38 cellular contexts compared by ENCODE assay signal in the genomic region with DNA sequence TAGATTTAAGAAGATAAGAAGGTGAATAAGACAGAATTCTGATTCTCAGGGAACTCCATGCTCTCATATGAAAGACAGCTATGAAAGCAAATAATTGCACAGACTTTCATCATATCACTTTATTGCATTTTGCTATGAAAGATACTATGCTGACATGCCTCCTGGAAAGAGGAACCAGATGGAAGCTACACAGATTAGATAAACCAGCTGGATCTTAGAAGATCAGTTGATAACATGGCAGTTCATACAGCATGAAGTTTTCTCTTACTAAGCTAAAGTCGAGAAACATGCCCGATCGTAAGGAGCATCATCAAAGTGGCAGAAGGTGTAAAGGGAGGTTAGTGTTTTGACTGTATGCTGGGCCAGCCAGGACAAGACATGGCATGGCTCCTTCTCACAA.
"Had no signal": no experiment of that assay in that cellular context is flagged by ENCODE, and none has a peak within 500 bp of the region (broad histone marks: within the 10 kb centered on the region; RNA-seq: fewer than 3 reads in every experiment).

No MANE protein-coding gene starts in this region.

- DNase-seq: activated B cell treated with CpG ODN at 0.5 μM for 24 hours; activated CD4-positive, alpha-beta memory T cell treated with anti-CD3 and anti-CD28 coated beads for 36 hours; activated CD4-positive, alpha-beta T cell treated with anti-CD3 and anti-CD28 coated beads for 4 hours; activated CD4-positive, alpha-beta T cell treated with anti-CD3 and anti-CD28 coated beads, Interleukin-2, amount 10 ng/mL, durations not matched to agents 24 days and 14 days; activated CD4-positive, alpha-beta T cell treated with anti-CD3 and anti-CD28 coated beads, Interleukin-2, amount 50 U/mL, for 1 hour; activated CD4-positive, alpha-beta T cell treated with anti-CD3 and anti-CD28 coated beads, Interleukin-2, amount 50 U/mL, for 4 hours; activated CD4-positive, CD25-positive, alpha-beta regulatory T cell treated with anti-CD3 and anti-CD28 coated beads, Interleukin-2, amount 50 U/mL, for 72 hours; activated CD8-positive, alpha-beta memory T cell treated with anti-CD3 and anti-CD28 coated beads, Interleukin-2, amount 50 U/mL, for 4 hours; activated CD8-positive, alpha-beta T cell treated with anti-CD3 and anti-CD28 coated beads for 36 hours; activated effector memory CD4-positive, alpha-beta T cell treated with anti-CD3 and anti-CD28 coated beads, Interleukin-2, amount 50 U/mL, for 16 hours; activated gamma-delta T cell treated with Interleukin-2 at 50 U/mL for 16 hours; activated naive CD4-positive, alpha-beta T cell; activated naive CD4-positive, alpha-beta T cell treated with anti-CD3 and anti-CD28 coated beads for 36 hours; activated naive CD4-positive, alpha-beta T cell treated with anti-CD3 and anti-CD28 coated beads, Interleukin-2, amount 50 U/mL, for 16 hours; activated naive CD8-positive, alpha-beta T cell treated with anti-CD3 and anti-CD28 coated beads for 36 hours; activated T-cell treated with anti-CD3 and anti-CD28 coated beads for 4 hours; activated T-cell treated with anti-CD3 and anti-CD28 coated beads, Interleukin-2, amount 50 U/mL, for 1 hour; activated T-cell treated with anti-CD3 and anti-CD28 coated beads, Interleukin-2, amount 50 U/mL, for 4 hours; activated T-cell treated with anti-CD3 and anti-CD28 coated beads, Interleukin-2, amount 50 U/mL, for 72 hours; amniotic stem cell; aorta; body of pancreas; caudate nucleus; cerebellar nuclear complex; T-helper 2 cell; T-helper 9 cell had no signal

- H3K27me3 ChIP-seq: adrenal gland, body of pancreas, cardiac muscle cell had no signal

- ATAC-seq: activated CD8-positive, alpha-beta T cell treated with anti-CD3 and anti-CD28 coated beads for 36 hours; activated naive CD4-positive, alpha-beta T cell treated with anti-CD3 and anti-CD28 coated beads, Interleukin-2, amount 50 U/mL, for 72 hours; activated T-cell treated with anti-CD3 and anti-CD28 coated beads, Interleukin-2, amount 50 U/mL, for 4 hours; activated T-cell treated with anti-CD3 and anti-CD28 coated beads, Interleukin-2, amount 50 U/mL, for 72 hours; activated T-helper 17 cell treated with anti-CD3 and anti-CD28 coated beads, Interleukin-2, amount 50 U/mL, for 72 hours; body of pancreas had no signal

- H3K36me3 ChIP-seq: adrenal gland, cardiac muscle cell had no signal

- H3K4me1 Mint-ChIP-seq: activated B cell treated with CpG ODN at 0.5 μM for 24 hours; activated CD4-positive, alpha-beta T cell treated with anti-CD3 and anti-CD28 coated beads, Interleukin-2, amount 10 ng/mL, durations not matched to agents 24 days and 14 days; activated naive CD8-positive, alpha-beta T cell treated with anti-CD3 and anti-CD28 coated beads for 36 hours; activated T-helper 17 cell treated with anti-CD3 and anti-CD28 coated beads, Interleukin-2, amount 50 U/mL, for 72 hours; central memory CD8-positive, alpha-beta T cell had no signal

- H3K27me3 Mint-ChIP-seq: activated B cell treated with CpG ODN at 0.5 μM for 24 hours; activated CD4-positive, alpha-beta memory T cell treated with anti-CD3 and anti-CD28 coated beads for 36 hours; activated CD4-positive, alpha-beta T cell treated with anti-CD3 and anti-CD28 coated beads, Interleukin-2, amount 10 ng/mL, durations not matched to agents 24 days and 14 days; activated CD8-positive, alpha-beta T cell treated with anti-CD3 and anti-CD28 coated beads for 36 hours; activated naive CD8-positive, alpha-beta T cell treated with anti-CD3 and anti-CD28 coated beads for 36 hours; central memory CD8-positive, alpha-beta T cell had no signal

- FAIRE-seq: astrocyte, bronchial epithelial cell, TTC549 had no signal

- H3K27ac ChIP-seq: adrenal gland, body of pancreas, cardiac muscle cell, VCaP had no signal

- H3K4me1 ChIP-seq: adrenal gland, body of pancreas had no signal

- H3K36me3 Mint-ChIP-seq: activated CD4-positive, alpha-beta memory T cell treated with anti-CD3 and anti-CD28 coated beads for 36 hours; activated naive CD8-positive, alpha-beta T cell treated with anti-CD3 and anti-CD28 coated beads for 36 hours had no signal

- H3K4me3 Mint-ChIP-seq: activated B cell treated with CpG ODN at 0.5 μM for 24 hours; activated CD4-positive, alpha-beta memory T cell treated with anti-CD3 and anti-CD28 coated beads for 36 hours; activated CD4-positive, alpha-beta T cell treated with anti-CD3 and anti-CD28 coated beads, Interleukin-2, amount 10 ng/mL, durations not matched to agents 24 days and 14 days; activated CD8-positive, alpha-beta T cell treated with anti-CD3 and anti-CD28 coated beads for 36 hours; activated naive CD4-positive, alpha-beta T cell treated with anti-CD3 and anti-CD28 coated beads for 36 hours; activated naive CD8-positive, alpha-beta T cell treated with anti-CD3 and anti-CD28 coated beads for 36 hours; activated T-cell treated with anti-CD3 and anti-CD28 coated beads, Interleukin-2, amount 50 U/mL, for 4 hours; activated T-cell treated with anti-CD3 and anti-CD28 coated beads, Interleukin-2, amount 50 U/mL, for 72 hours; activated T-helper 1 cell treated with anti-CD3 and anti-CD28 coated beads, Interleukin-12 subunit alpha, Interleukin-12 subunit beta, Interleukin-2, Interleukin-4 antibody, amounts not matched to agents 30 ng/mL and 10 ng/mL and 1 ng/mL, durations not matched to agents 14 hours and 24 hours and 36 hours; activated T-helper 17 cell treated with anti-CD3 and anti-CD28 coated beads, Interleukin-2, amount 50 U/mL, for 72 hours; central memory CD8-positive, alpha-beta T cell; T-helper 1 cell treated with Interleukin-12 subunit alpha and Interleukin-12 subunit beta and Interleukin-4 antibody, amounts not matched to agents 30 μg/mL and 1 μg/mL, for 36 hours; T-helper 2 cell treated with Interferon-gamma antibody and Interleukin-4, amounts not matched to agents 5 μg/mL and 100 μg/mL, for 36 hours had no signal

- H3K27ac Mint-ChIP-seq: activated B cell treated with CpG ODN at 0.5 μM for 24 hours; activated CD4-positive, alpha-beta memory T cell treated with anti-CD3 and anti-CD28 coated beads for 36 hours; activated CD4-positive, alpha-beta T cell treated with anti-CD3 and anti-CD28 coated beads, Interleukin-2, amount 10 ng/mL, durations not matched to agents 24 days and 14 days; activated CD8-positive, alpha-beta T cell treated with anti-CD3 and anti-CD28 coated beads for 36 hours; activated naive CD4-positive, alpha-beta T cell treated with anti-CD3 and anti-CD28 coated beads for 36 hours; activated naive CD4-positive, alpha-beta T cell treated with anti-CD3 and anti-CD28 coated beads, Interleukin-2, amount 50 U/mL, for 72 hours; activated naive CD8-positive, alpha-beta T cell treated with anti-CD3 and anti-CD28 coated beads for 36 hours; activated T-cell treated with anti-CD3 and anti-CD28 coated beads, Interleukin-2, amount 50 U/mL, for 72 hours; activated T-helper 1 cell treated with anti-CD3 and anti-CD28 coated beads, Interleukin-12 subunit alpha, Interleukin-12 subunit beta, Interleukin-2, Interleukin-4 antibody, amounts not matched to agents 30 ng/mL and 10 ng/mL and 1 ng/mL, durations not matched to agents 14 hours and 24 hours and 36 hours; activated T-helper 17 cell treated with anti-CD3 and anti-CD28 coated beads, Interleukin-2, amount 50 U/mL, for 72 hours; T-helper 1 cell treated with Interleukin-12 subunit alpha and Interleukin-12 subunit beta and Interleukin-4 antibody, amounts not matched to agents 30 μg/mL and 1 μg/mL, for 36 hours; T-helper 2 cell treated with Interferon-gamma antibody and Interleukin-4, amounts not matched to agents 5 μg/mL and 100 μg/mL, for 36 hours had no signal

- H3K9me3 Mint-ChIP-seq: activated B cell treated with CpG ODN at 0.5 μM for 24 hours; activated CD4-positive, alpha-beta memory T cell treated with anti-CD3 and anti-CD28 coated beads for 36 hours; activated CD4-positive, alpha-beta T cell treated with anti-CD3 and anti-CD28 coated beads, Interleukin-2, amount 10 ng/mL, durations not matched to agents 24 days and 14 days; activated CD8-positive, alpha-beta T cell treated with anti-CD3 and anti-CD28 coated beads for 36 hours; activated naive CD8-positive, alpha-beta T cell treated with anti-CD3 and anti-CD28 coated beads for 36 hours; activated T-cell treated with anti-CD3 and anti-CD28 coated beads, Interleukin-2, amount 50 U/mL, for 4 hours had no signal

- H3K9me3 ChIP-seq: adrenal gland, body of pancreas had no signal

- H3K4me3 ChIP-seq: adrenal gland, body of pancreas, cardiac muscle cell had no signal
